ENCODE assay signal across 1 cellular context in the genomic region with DNA sequence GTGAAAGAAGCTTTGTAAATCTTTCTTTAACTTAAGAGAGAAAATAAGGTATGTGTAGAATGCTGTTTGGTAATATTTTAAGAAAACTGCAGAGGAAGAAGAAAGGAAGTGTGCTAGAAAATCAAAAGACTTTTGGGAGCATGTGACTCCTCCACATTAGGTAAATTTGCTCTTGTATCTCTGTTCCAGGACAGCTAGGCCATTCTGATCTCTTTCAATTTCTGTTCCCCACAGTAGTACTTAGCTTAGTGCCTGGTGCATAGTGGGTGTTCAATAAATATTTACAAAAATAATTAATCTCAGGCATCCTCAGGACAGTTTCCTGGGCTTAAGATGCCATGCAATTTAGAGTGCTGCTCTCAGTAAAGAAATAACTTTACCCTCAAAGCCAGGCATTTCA.
TF ChIP-seq lines count a peak whose summit lies in the region.

No MANE protein-coding gene starts in this region.

TF ChIP-seq in GM12878, 131 proteins besides CTCF, POLR2A, EP300 and RAD21 (continued from another document):
- TF ChIP-seq, protein P1, sequence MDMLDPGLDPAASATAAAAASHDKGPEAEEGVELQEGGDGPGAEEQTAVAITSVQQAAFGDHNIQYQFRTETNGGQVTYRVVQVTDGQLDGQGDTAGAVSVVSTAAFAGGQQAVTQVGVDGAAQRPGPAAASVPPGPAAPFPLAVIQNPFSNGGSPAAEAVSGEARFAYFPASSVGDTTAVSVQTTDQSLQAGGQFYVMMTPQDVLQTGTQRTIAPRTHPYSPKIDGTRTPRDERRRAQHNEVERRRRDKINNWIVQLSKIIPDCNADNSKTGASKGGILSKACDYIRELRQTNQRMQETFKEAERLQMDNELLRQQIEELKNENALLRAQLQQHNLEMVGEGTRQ (IDR thresholded peaks at IDR 0.05; ENCODE audit: borderline replicate concordance, low read depth, low read length), result no peak
- no peak for TF ChIP-seq TAF1 (IDR thresholded peaks at IDR 0.05; ENCODE audit: borderline replicate concordance, low read depth, low read length)
- TF ChIP-seq, protein P2, sequence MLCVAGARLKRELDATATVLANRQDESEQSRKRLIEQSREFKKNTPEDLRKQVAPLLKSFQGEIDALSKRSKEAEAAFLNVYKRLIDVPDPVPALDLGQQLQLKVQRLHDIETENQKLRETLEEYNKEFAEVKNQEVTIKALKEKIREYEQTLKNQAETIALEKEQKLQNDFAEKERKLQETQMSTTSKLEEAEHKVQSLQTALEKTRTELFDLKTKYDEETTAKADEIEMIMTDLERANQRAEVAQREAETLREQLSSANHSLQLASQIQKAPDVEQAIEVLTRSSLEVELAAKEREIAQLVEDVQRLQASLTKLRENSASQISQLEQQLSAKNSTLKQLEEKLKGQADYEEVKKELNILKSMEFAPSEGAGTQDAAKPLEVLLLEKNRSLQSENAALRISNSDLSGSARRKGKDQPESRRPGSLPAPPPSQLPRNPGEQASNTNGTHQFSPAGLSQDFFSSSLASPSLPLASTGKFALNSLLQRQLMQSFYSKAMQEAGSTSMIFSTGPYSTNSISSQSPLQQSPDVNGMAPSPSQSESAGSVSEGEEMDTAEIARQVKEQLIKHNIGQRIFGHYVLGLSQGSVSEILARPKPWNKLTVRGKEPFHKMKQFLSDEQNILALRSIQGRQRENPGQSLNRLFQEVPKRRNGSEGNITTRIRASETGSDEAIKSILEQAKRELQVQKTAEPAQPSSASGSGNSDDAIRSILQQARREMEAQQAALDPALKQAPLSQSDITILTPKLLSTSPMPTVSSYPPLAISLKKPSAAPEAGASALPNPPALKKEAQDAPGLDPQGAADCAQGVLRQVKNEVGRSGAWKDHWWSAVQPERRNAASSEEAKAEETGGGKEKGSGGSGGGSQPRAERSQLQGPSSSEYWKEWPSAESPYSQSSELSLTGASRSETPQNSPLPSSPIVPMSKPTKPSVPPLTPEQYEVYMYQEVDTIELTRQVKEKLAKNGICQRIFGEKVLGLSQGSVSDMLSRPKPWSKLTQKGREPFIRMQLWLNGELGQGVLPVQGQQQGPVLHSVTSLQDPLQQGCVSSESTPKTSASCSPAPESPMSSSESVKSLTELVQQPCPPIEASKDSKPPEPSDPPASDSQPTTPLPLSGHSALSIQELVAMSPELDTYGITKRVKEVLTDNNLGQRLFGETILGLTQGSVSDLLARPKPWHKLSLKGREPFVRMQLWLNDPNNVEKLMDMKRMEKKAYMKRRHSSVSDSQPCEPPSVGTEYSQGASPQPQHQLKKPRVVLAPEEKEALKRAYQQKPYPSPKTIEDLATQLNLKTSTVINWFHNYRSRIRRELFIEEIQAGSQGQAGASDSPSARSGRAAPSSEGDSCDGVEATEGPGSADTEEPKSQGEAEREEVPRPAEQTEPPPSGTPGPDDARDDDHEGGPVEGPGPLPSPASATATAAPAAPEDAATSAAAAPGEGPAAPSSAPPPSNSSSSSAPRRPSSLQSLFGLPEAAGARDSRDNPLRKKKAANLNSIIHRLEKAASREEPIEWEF (IDR thresholded peaks at IDR 0.05; ENCODE audit: insufficient replicate concordance, low read depth, low read length), result no peak
- TF ChIP-seq BRCA1 (IDR thresholded peaks at IDR 0.05; ENCODE audit: low read depth, low read length), result no peak
- no peak for TF ChIP-seq FOXM1 (IDR thresholded peaks at IDR 0.05; ENCODE audit: low read depth, low read length)
